14 cellular contexts compared by ENCODE assay signal in the genomic region with DNA sequence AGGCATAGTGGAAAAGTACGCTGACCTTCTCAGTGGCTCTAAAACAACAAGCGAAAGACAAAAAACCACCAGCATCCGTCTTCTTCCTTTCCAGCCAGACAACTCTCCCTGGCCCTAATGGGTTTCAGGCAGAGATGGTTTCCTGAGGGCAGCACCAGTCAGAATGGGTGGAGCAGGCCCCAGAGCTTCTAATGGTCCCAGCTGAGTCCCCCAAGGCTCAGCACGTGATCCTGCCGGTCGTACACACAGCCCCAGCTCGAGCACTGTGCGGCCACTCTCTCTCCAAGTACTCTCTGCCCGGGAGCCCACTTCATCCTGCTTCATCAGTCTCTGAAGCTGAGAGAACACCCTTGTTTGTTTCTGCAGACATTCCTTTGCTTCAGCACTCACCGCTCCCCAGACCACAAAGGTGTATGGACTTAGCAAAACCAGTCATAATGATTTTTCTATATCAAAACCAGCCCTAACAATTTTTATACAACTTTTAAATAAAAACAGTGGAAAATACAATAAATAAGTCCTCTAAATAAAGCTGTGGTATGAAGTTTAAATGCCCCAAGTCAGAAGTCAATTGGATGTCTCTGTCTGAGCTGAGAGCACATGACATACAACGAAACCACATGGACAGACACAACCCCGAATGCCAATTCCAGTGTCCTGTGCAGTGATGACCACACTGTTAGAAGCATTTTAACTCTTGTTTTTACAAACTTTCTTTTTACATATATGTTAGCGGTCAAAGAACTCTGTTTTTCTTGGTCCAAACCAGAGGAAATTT.
"Had no signal": no experiment of that assay in that cellular context is flagged by ENCODE, and none has a peak within 500 bp of the region (broad histone marks: within the 10 kb centered on the region; RNA-seq: fewer than 3 reads in every experiment).

No MANE protein-coding gene starts in this region.

- ATAC-seq: activated CD4-positive, CD25-positive, alpha-beta regulatory T cell treated with anti-CD3 and anti-CD28 coated beads, Interleukin-2, amount 50 U/mL, for 24 hours; effector memory CD8-positive, alpha-beta T cell; left colon; natural killer cell treated with Interleukin-12 subunit alpha and Interleukin-12 subunit beta and Interleukin-15 and Interleukin-18, amount 100 ng/mL, for 72 hours had no signal

- H3K4me3 Mint-ChIP-seq: effector memory CD8-positive, alpha-beta T cell; immature natural killer cell; natural killer cell treated with Interleukin-12 subunit alpha and Interleukin-12 subunit beta and Interleukin-15 and Interleukin-18, amount 100 ng/mL, for 72 hours; stimulated activated naive CD8-positive, alpha-beta T cell treated with anti-CD3 and anti-CD28 coated beads, Interleukin-15, Interleukin-2, amounts not matched to agents 100 ng/mL and 50 ng/mL, for 24 hours had no signal

- H3K4me3 ChIP-seq: ovary, testis had no signal

- H3K27ac ChIP-seq: testis had no signal

- H3K27ac Mint-ChIP-seq: effector memory CD8-positive, alpha-beta T cell; natural killer cell treated with Interleukin-12 subunit alpha and Interleukin-12 subunit beta and Interleukin-15 and Interleukin-18, amount 100 ng/mL, for 72 hours; stimulated activated naive CD8-positive, alpha-beta T cell treated with anti-CD3 and anti-CD28 coated beads, Interleukin-15, Interleukin-2, amounts not matched to agents 100 ng/mL and 50 ng/mL, for 24 hours had no signal

- H3K36me3 Mint-ChIP-seq: immature natural killer cell; natural killer cell treated with Interleukin-12 subunit alpha and Interleukin-12 subunit beta and Interleukin-15 and Interleukin-18, amount 100 ng/mL, for 72 hours had no signal

- H3K9me3 ChIP-seq: ovary, testis had no signal

- H3K27me3 Mint-ChIP-seq: natural killer cell treated with Interleukin-12 subunit alpha and Interleukin-12 subunit beta and Interleukin-15 and Interleukin-18, amount 100 ng/mL, for 72 hours had no signal

- H3K36me3 ChIP-seq: ovary had no signal

- DNase-seq: activated CD4-positive, alpha-beta T cell treated with anti-CD3 and anti-CD28 coated beads, Interleukin-2, amount 50 U/mL, for 48 hours; activated T-cell treated with anti-CD3 and anti-CD28 coated beads, Interleukin-2, amount 50 U/mL, for 48 hours; central memory CD4-positive, alpha-beta T cell; effector memory CD8-positive, alpha-beta T cell; glutamatergic neuron; immature natural killer cell; left colon; stimulated activated CD4-positive, alpha-beta T cell treated with anti-CD3 and anti-CD28 coated beads, Interleukin-15, amount 100 ng/mL, for 24 hours; stimulated activated CD4-positive, alpha-beta T cell treated with anti-CD3 and anti-CD28 coated beads, Interleukin-4, amount 100 ng/mL, for 24 hours; testis had no signal

- H3K9me3 Mint-ChIP-seq: stimulated activated naive CD8-positive, alpha-beta T cell treated with anti-CD3 and anti-CD28 coated beads, Interleukin-15, Interleukin-2, amounts not matched to agents 100 ng/mL and 50 ng/mL, for 24 hours had no signal

- H3K27me3 ChIP-seq: ovary, testis had no signal
